ENCODE assay signal across 10 cellular contexts in genomic region chr9:37146372-37146771, GRCh38. TPM values are rescaled to one million over a fixed set of nuclear protein-coding genes. Genes with fewer than 3 reads are reported as not detected.
DNase-seq lines count a peak whose midpoint lies in the region; ATAC-seq and TF ChIP-seq lines count a peak whose summit lies in the region.
"Had no signal": no experiment of that assay in that cellular context is flagged by ENCODE, and none has a peak within 500 bp of the region (broad histone marks: within the 10 kb centered on the region; RNA-seq: fewer than 3 reads in every experiment).

No MANE protein-coding gene starts in this region.

- DNase-seq in NOMO-1 treated with DMSO at 0.1 percent for 48 hours (lab: John Stamatoyannopoulos, UW; ENCODE audit: unreplicated experiment) (peak; percentile 54), NOMO-1 treated with dmso at 0.1 percent for 144 hours (lab: John Stamatoyannopoulos, UW; ENCODE audit: unreplicated experiment) (no peak), osteocyte (ENCODE audit: extremely low spot score, unreplicated experiment) (no peak), H7 (no peak), inferior parietal cortex (ENCODE audit: extremely low spot score) (no peak), cerebellar cortex (ENCODE audit: low spot score) (no peak)
- DNase-seq in activated CD4-positive, alpha-beta memory T cell treated with anti-CD3 and anti-CD28 coated beads, Interleukin-2, amount 10 ng/mL, durations not matched to agents 7 days and 5 days, result no peak
- DNase-seq: kidney glomerular epithelial cell had no signal

- no peak overlapping the region for H3K4me3 ChIP-seq in H7 (ENCODE audit: insufficient read depth, low read depth, low read length)
- H3K4me3 ChIP-seq: breast epithelium had no signal

- H3K27me3 Mint-ChIP-seq in activated CD4-positive, alpha-beta memory T cell treated with anti-CD3 and anti-CD28 coated beads, Interleukin-2, amount 10 ng/mL, durations not matched to agents 7 days and 5 days, result no peaks in the 10 kb centered on the region
- no peaks in the 10 kb centered on the region for H3K27me3 Mint-ChIP-seq in osteocyte (ENCODE audit: unreplicated experiment)

- no peaks in the 10 kb centered on the region for H3K27me3 ChIP-seq in H7 (ENCODE audit: control insufficient read depth, insufficient read depth, low read length)
- H3K27me3 ChIP-seq: breast epithelium had no signal

- POLR2A ChIA-PET in activated CD4-positive, alpha-beta memory T cell treated with anti-CD3 and anti-CD28 coated beads, Interleukin-2, amount 10 ng/mL, durations not matched to agents 7 days and 5 days (lab: Charles Lee), result interaction anchor here (1.0 to 2.5 kb wide), 9 partner anchors 9 to 659 kb away, joined by 3 to 22 read pairs (median 4); partner anchors contain the start of genes EXOSC3, TOMM5 and ZCCHC7

- H3K4me1 Mint-ChIP-seq in activated CD4-positive, alpha-beta memory T cell treated with anti-CD3 and anti-CD28 coated beads, Interleukin-2, amount 10 ng/mL, durations not matched to agents 7 days and 5 days, result peaks cover 33% of the 10 kb centered on the region
- H3K4me1 Mint-ChIP-seq in osteocyte (ENCODE audit: unreplicated experiment), result peaks cover 22% of the 10 kb centered on the region

- ATAC-seq in HG03342 (IDR thresholded peaks at IDR 0.05; ENCODE audit: unreplicated experiment), result peak; percentile 64

- CTCF ChIA-PET in activated CD4-positive, alpha-beta memory T cell treated with anti-CD3 and anti-CD28 coated beads, Interleukin-2, amount 10 ng/mL, durations not matched to agents 7 days and 5 days (lab: Charles Lee), result interaction anchor here (0.6 to 2.9 kb wide), 3 partner anchors 27 to 156 kb away, joined by 3 to 6 read pairs (median 5); partner anchors contain the start of genes PAX5 and ZCCHC7

- no peaks in the 10 kb centered on the region; the same call in 1 of the 2 replicates for H3K36me3 ChIP-seq in H7 (replicated peaks; ENCODE audit: control insufficient read depth, insufficient read depth, low read length)
- H3K36me3 ChIP-seq: breast epithelium had no signal

- peak overlapping the region; percentile 76 for H3K27ac Mint-ChIP-seq in activated CD4-positive, alpha-beta memory T cell treated with anti-CD3 and anti-CD28 coated beads, Interleukin-2, amount 10 ng/mL, durations not matched to agents 7 days and 5 days
- H3K27ac Mint-ChIP-seq in osteocyte (ENCODE audit: unreplicated experiment), result peak overlapping the region; percentile 54

- no peaks in the 10 kb centered on the region for H3K9me3 Mint-ChIP-seq in activated CD4-positive, alpha-beta memory T cell treated with anti-CD3 and anti-CD28 coated beads, Interleukin-2, amount 10 ng/mL, durations not matched to agents 7 days and 5 days
- H3K9me3 Mint-ChIP-seq in osteocyte (ENCODE audit: unreplicated experiment), result no peaks in the 10 kb centered on the region

- peaks cover 33% of the 10 kb centered on the region for H3K36me3 Mint-ChIP-seq in activated CD4-positive, alpha-beta memory T cell treated with anti-CD3 and anti-CD28 coated beads, Interleukin-2, amount 10 ng/mL, durations not matched to agents 7 days and 5 days (ENCODE audit: low read depth)
- peaks cover 13% of the 10 kb centered on the region for H3K36me3 Mint-ChIP-seq in osteocyte (ENCODE audit: unreplicated experiment)

- no peak for TF ChIP-seq CTCF in osteocyte (IDR thresholded peaks at IDR 0.05)

- H3K4me3 Mint-ChIP-seq in activated CD4-positive, alpha-beta memory T cell treated with anti-CD3 and anti-CD28 coated beads, Interleukin-2, amount 10 ng/mL, durations not matched to agents 7 days and 5 days, result peak overlapping the region; percentile 62
- H3K4me3 Mint-ChIP-seq in osteocyte (ENCODE audit: unreplicated experiment), result no peak overlapping the region

RNA-seq across cellular contexts. Expression of gene ZCCHC7, which starts 26.0 kb away (rescaled TPM):
- total RNA-seq in activated CD4-positive, alpha-beta memory T cell treated with anti-CD3 and anti-CD28 coated beads, Interleukin-2, amount 10 ng/mL, durations not matched to agents 7 days and 5 days, result 10 to 100 TPM; 20.9 to 21.9 TPM
- 22.8 and 27.1 TPM in 2 replicates for total RNA-seq in osteocyte
- total RNA-seq in H7 (2014; rRNA removed; shearing (Covaris generic)), result 20.5 and 28.6 TPM in 2 replicates
